In genomic region chr19:47549341-47549768, GRCh38 we compare ENCODE assay signal across 19 cellular contexts. TPM values are rescaled to one million over a fixed set of nuclear protein-coding genes. Genes with fewer than 3 reads are reported as not detected.
DNase-seq lines count a peak whose midpoint lies in the region; ATAC-seq and TF ChIP-seq lines count a peak whose summit lies in the region.
"Had no signal": no experiment of that assay in that cellular context is flagged by ENCODE, and none has a peak within 500 bp of the region (broad histone marks: within the 10 kb centered on the region; RNA-seq: fewer than 3 reads in every experiment).

No MANE protein-coding gene starts in this region.

- H3K4me3 ChIP-seq in GM23338 (no peak overlapping the region), lung (no peak overlapping the region)
- H3K4me3 ChIP-seq: GM12878 had no signal

- 0 out of 3 replicates have a peak, but pooled peaks cover 2% of the 10 kb centered on the region for H3K4me1 Mint-ChIP-seq in GM23338

- no peaks in the 10 kb centered on the region for H3K27me3 Mint-ChIP-seq in GM23338 (ENCODE audit: insufficient read depth, low read depth, poor library complexity)

- peaks cover 0 to 2% of the 10 kb centered on the region in 2 donors for H3K9me3 ChIP-seq in lung (ENCODE audit: control insufficient read depth in 2 of 2, insufficient read depth in 1 of 2, low read length in 1 of 2)
- H3K9me3 ChIP-seq: BE2C had no signal

- no peaks in the 10 kb centered on the region for H3K9me2 ChIP-seq in GM23338 (ENCODE audit: insufficient read depth)

- no peaks in the 10 kb centered on the region for H3K36me3 Mint-ChIP-seq in GM23338 (ENCODE audit: low read depth)
- H3K36me3 Mint-ChIP-seq: CD8-positive, alpha-beta memory T cell had no signal

- no peaks in the 10 kb centered on the region; the same call in 1 of the 2 replicates for H3F3A ChIP-seq in GM23338 (replicated peaks; ENCODE audit: low read depth)

- H3K4me1 ChIP-seq in GM23338 (ENCODE audit: insufficient read depth) (no peaks in the 10 kb centered on the region), lung (ENCODE audit: control insufficient read depth in 2 of 2, insufficient read depth in 2 of 2, low read length in 2 of 2) (no peaks in the 10 kb centered on the region)
- H3K4me1 ChIP-seq: BE2C had no signal

- H3K36me3 ChIP-seq in GM23338 (ENCODE audit: insufficient read depth) (no peaks in the 10 kb centered on the region), lung (ENCODE audit: control insufficient read depth in 2 of 2, insufficient read depth in 2 of 2, low read length in 2 of 2) (no peaks in the 10 kb centered on the region)
- H3K36me3 ChIP-seq: BE2C had no signal

- H3K9me3 Mint-ChIP-seq in GM23338 = no peaks in the 10 kb centered on the region
- H3K9me3 Mint-ChIP-seq: CD8-positive, alpha-beta memory T cell had no signal

- H3K4me2 ChIP-seq in GM23338 = no peak overlapping the region

- no peak for ATAC-seq in GM23338
- ATAC-seq in lung (ENCODE audit: insufficient read depth, low FRiP score) = peak; percentile 60
- ATAC-seq in HG02970 (IDR thresholded peaks at IDR 0.05; ENCODE audit: low FRiP score, unreplicated experiment) = no peak
- no peak for ATAC-seq in HG03469 (IDR thresholded peaks at IDR 0.05; ENCODE audit: unreplicated experiment)
- ATAC-seq: GM12878 had no signal

- no peak overlapping the region for H3K4me3 Mint-ChIP-seq in GM23338
- H3K4me3 Mint-ChIP-seq: CD8-positive, alpha-beta memory T cell had no signal

- H3K27me3 ChIP-seq in GM23338 (ENCODE audit: insufficient read depth) (no peaks in the 10 kb centered on the region), lung (ENCODE audit: control insufficient read depth, insufficient read depth) (no peaks in the 10 kb centered on the region)
- H3K27me3 ChIP-seq: BE2C had no signal

- H3K27ac Mint-ChIP-seq in GM23338 = no peak overlapping the region
- H3K27ac Mint-ChIP-seq: CD8-positive, alpha-beta memory T cell had no signal

- no peaks in the 10 kb centered on the region for H4K20me1 ChIP-seq in GM23338 (replicated peaks; ENCODE audit: insufficient read depth)

- H2AFZ ChIP-seq in GM23338 = peak overlapping the region; percentile 84

- 62 to 76% methylated on average over 10 of the region's 10 CpGs for WGBS in lung, 2 donors

- no peaks in the 10 kb centered on the region for H3K79me2 ChIP-seq in GM23338 (replicated peaks; ENCODE audit: insufficient read depth)

- TF ChIP-seq CTCF in GM23338 (conservative IDR thresholded peaks at IDR 0.05; ENCODE audit: low read depth in 2 of 2) (no peak), lung (IDR thresholded peaks at IDR 0.05; ENCODE audit: control extremely low read depth, extremely low read depth) (no peak)

- H3K27ac ChIP-seq in GM23338 (ENCODE audit: low read depth) = no peak overlapping the region
- H3K27ac ChIP-seq in lung (ENCODE audit: low read depth in 1 of 2, low read length in 1 of 2) = peak overlapping the region in 1 of 2 donors; percentile 48
- H3K27ac ChIP-seq: HL-60 had no signal

- peak; percentile 13 for DNase-seq in DMS53 treated with DMSO at 0.1 percent for 48 hours (lab: John Stamatoyannopoulos, UW; ENCODE audit: unreplicated experiment)
- DNase-seq in GM23338 (ENCODE audit: low spot score) = no peak
- DNase-seq in RPMI8226 = peak; percentile 15
- DNase-seq in lung (ENCODE audit: low spot score) = peak; percentile 55
- no peak for DNase-seq in NCI-H2081 (lab: John Stamatoyannopoulos, UW)
- DNase-seq in germinal center (ENCODE audit: low spot score) = no peak
- DNase-seq: BE2C; CD8-positive, alpha-beta memory T cell; KBM-7; NCI-H1694; NCI-H345; NCI-H774; SHP77 treated with DMSO at 0.1 percent for 48 hours had no signal

TF ChIP-seq in GM23338, 12 proteins besides CTCF, POLR2A, EP300 and RAD21:
- TF ChIP-seq POLR2AphosphoS5 (IDR thresholded peaks at IDR 0.05; ENCODE audit: low read depth) = no peak
TF ChIP-seq in GM23338: peak in this region for 0.

RNA-seq across cellular contexts. Expression of gene ZNF541, which starts 23.6 kb away (rescaled TPM):
- 0.42 TPM in 1 of 2 replicates, not detected in the other for total RNA-seq in GM23338 (2014; rRNA removed; shearing (Covaris generic))
- polyA plus RNA-seq in GM23338 (2016; fragmentation: Nextera tagmentation; extraction: Ambion mirVana) (0.05 and 0.26 TPM in 2 replicates), lung (under 1 TPM; 0.12 to 0.24 TPM)
- under 1 TPM in 1 of 2 donors, not detected in 1; 0.52 TPM for total RNA-seq in lung
- total RNA-seq: G401 had no signal
- polyA plus RNA-seq: AG04450 had no signal

RNA-seq across cellular contexts. Expression of gene NAPA, which starts 34.5 kb away (rescaled TPM):
- 42.9 and 52.0 TPM in 2 replicates for total RNA-seq in GM23338 (2014; rRNA removed; shearing (Covaris generic))
- polyA plus RNA-seq in GM23338 (2016; fragmentation: Nextera tagmentation; extraction: Ambion mirVana) = 72.1 and 74.3 TPM in 2 replicates
- total RNA-seq in lung = 100 to 1,000 TPM in 1 of 2 donors, 10 to 100 TPM in 1; 65.7 to 140 TPM
- polyA plus RNA-seq in lung = 100 to 1,000 TPM; 120 to 128 TPM

RNA-seq across cellular contexts. Expression of gene BICRA, which starts 59.6 kb away (rescaled TPM):
- total RNA-seq in GM23338 (2014; rRNA removed; shearing (Covaris generic)) = 37.7 and 40.1 TPM in 2 replicates
- polyA plus RNA-seq in GM23338 (2016; fragmentation: Nextera tagmentation; extraction: Ambion mirVana) (7.0 and 8.2 TPM in 2 replicates), lung (1 to 10 TPM; 6.1 to 6.9 TPM)
- total RNA-seq in lung = 10 to 100 TPM in 1 of 2 donors, 1 to 10 TPM in 1; 6.6 to 16.1 TPM

Comparison
In these comparisons a context has a peak if more than half of its experiments do, and no peak if none do; other contexts are left out.
1. DNase-seq: peak in DMS53 treated with DMSO at 0.1 percent for 48 hours (single experiment), RPMI8226 (single experiment) and lung (single experiment); none in GM23338 (single experiment), NCI-H2081 (0 of 2) and germinal center (single experiment).